In the genomic region with DNA sequence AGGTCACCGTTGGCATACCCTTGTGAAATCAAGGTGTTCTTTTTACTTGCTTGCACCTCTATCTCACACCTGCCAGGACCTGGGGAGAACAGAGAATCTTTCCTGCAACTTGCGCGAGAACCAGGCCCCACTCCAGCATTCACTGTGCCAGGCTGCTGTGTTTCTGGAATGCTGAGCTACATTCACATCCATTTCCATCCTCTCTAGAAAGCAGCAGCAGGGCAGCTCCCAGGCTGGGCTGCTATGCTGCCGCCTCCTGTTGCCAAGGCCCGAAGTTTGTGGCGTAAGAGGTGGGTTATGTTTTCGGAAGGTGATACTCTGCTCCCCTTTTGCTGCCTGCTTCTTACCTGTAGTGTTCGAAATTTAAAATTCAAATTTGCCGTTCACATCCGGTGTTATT, we compare ENCODE assay signal across 23 cellular contexts.
"Had no signal": no experiment of that assay in that cellular context is flagged by ENCODE, and none has a peak within 500 bp of the region (broad histone marks: within the 10 kb centered on the region; RNA-seq: fewer than 3 reads in every experiment).

No MANE protein-coding gene starts in this region.

- H3K4me1 Mint-ChIP-seq: brain, memory B cell had no signal

- H3K9me3 Mint-ChIP-seq: activated CD4-positive, alpha-beta memory T cell treated with anti-CD3 and anti-CD28 coated beads, Interleukin-2, amount 10 ng/mL, durations not matched to agents 7 days and 5 days; activated naive CD4-positive, alpha-beta T cell treated with anti-CD3 and anti-CD28 coated beads, Interleukin-2, amount 50 U/mL, for 24 hours; activated T-helper 2 cell treated with anti-CD3 and anti-CD28 coated beads, Interferon-gamma antibody, Interleukin-2, Interleukin-4, amounts not matched to agents 10 μg/mL and 5 μg/mL and 100 μg/mL, durations not matched to agents 14 hours and 24 hours and 36 hours; brain; memory B cell; natural killer cell treated with Interleukin-12 subunit alpha and Interleukin-12 subunit beta and Interleukin-15 and Interleukin-18, amount 100 ng/mL, for 72 hours had no signal

- H3K4me3 Mint-ChIP-seq: activated CD4-positive, alpha-beta memory T cell treated with anti-CD3 and anti-CD28 coated beads, Interleukin-2, amount 10 ng/mL, durations not matched to agents 7 days and 5 days; activated CD4-positive, alpha-beta T cell treated with anti-CD3 and anti-CD28 coated beads, Interleukin-2, amount 10 ng/mL, durations not matched to agents 7 days and 5 days; brain; memory B cell; natural killer cell treated with Interleukin-12 subunit alpha and Interleukin-12 subunit beta and Interleukin-15 and Interleukin-18, amount 100 ng/mL, for 72 hours; T-helper 17 cell had no signal

- DNase-seq: activated CD4-positive, alpha-beta memory T cell treated with anti-CD3 and anti-CD28 coated beads, Interleukin-2, amount 10 ng/mL, durations not matched to agents 7 days and 5 days; activated CD4-positive, alpha-beta T cell treated with anti-CD3 and anti-CD28 coated beads for 1 hour; activated CD4-positive, alpha-beta T cell treated with anti-CD3 and anti-CD28 coated beads, Interleukin-2, amount 10 ng/mL, durations not matched to agents 7 days and 5 days; activated T-cell treated with anti-CD3 and anti-CD28 coated beads, Interleukin-2, amount 50 U/mL, for 48 hours; cerebellar nuclear complex; colonic mucosa; effector CD8-positive, alpha-beta T cell; gastrocnemius medialis; glutamatergic neuron; retina; stimulated activated CD4-positive, alpha-beta T cell treated with anti-CD3 and anti-CD28 coated beads, Interleukin-12 subunit alpha, Interleukin-12 subunit beta, amount 100 ng/mL, for 4 hours; stimulated activated CD4-positive, alpha-beta T cell treated with anti-CD3 and anti-CD28 coated beads, Interleukin-4, amount 100 ng/mL, for 1 hour; stimulated activated naive CD8-positive, alpha-beta T cell treated with anti-CD3 and anti-CD28 coated beads, Interleukin-15, Interleukin-2, amounts not matched to agents 100 U/mL and 50 U/mL, for 24 hours; T-helper 17 cell; T1000; testis; transverse colon; WERI-Rb-1 had no signal

- H3K27ac Mint-ChIP-seq: activated CD4-positive, alpha-beta memory T cell treated with anti-CD3 and anti-CD28 coated beads, Interleukin-2, amount 10 ng/mL, durations not matched to agents 7 days and 5 days; activated naive CD4-positive, alpha-beta T cell treated with anti-CD3 and anti-CD28 coated beads, Interleukin-2, amount 50 U/mL, for 24 hours; activated T-helper 2 cell treated with anti-CD3 and anti-CD28 coated beads, Interferon-gamma antibody, Interleukin-2, Interleukin-4, amounts not matched to agents 10 μg/mL and 5 μg/mL and 100 μg/mL, durations not matched to agents 14 hours and 24 hours and 36 hours; brain; memory B cell; natural killer cell treated with Interleukin-12 subunit alpha and Interleukin-12 subunit beta and Interleukin-15 and Interleukin-18, amount 100 ng/mL, for 72 hours; T-helper 17 cell had no signal

- H3K27me3 Mint-ChIP-seq: activated CD4-positive, alpha-beta memory T cell treated with anti-CD3 and anti-CD28 coated beads, Interleukin-2, amount 10 ng/mL, durations not matched to agents 7 days and 5 days; activated CD4-positive, alpha-beta T cell treated with anti-CD3 and anti-CD28 coated beads, Interleukin-2, amount 10 ng/mL, durations not matched to agents 7 days and 5 days; activated naive CD4-positive, alpha-beta T cell treated with anti-CD3 and anti-CD28 coated beads, Interleukin-2, amount 50 U/mL, for 24 hours; memory B cell; T-helper 17 cell had no signal

- H3K36me3 Mint-ChIP-seq: activated naive CD4-positive, alpha-beta T cell treated with anti-CD3 and anti-CD28 coated beads, Interleukin-2, amount 50 U/mL, for 24 hours; brain; memory B cell; natural killer cell treated with Interleukin-12 subunit alpha and Interleukin-12 subunit beta and Interleukin-15 and Interleukin-18, amount 100 ng/mL, for 72 hours had no signal
